ENCODE assay signal across 9 cellular contexts in the genomic region with DNA sequence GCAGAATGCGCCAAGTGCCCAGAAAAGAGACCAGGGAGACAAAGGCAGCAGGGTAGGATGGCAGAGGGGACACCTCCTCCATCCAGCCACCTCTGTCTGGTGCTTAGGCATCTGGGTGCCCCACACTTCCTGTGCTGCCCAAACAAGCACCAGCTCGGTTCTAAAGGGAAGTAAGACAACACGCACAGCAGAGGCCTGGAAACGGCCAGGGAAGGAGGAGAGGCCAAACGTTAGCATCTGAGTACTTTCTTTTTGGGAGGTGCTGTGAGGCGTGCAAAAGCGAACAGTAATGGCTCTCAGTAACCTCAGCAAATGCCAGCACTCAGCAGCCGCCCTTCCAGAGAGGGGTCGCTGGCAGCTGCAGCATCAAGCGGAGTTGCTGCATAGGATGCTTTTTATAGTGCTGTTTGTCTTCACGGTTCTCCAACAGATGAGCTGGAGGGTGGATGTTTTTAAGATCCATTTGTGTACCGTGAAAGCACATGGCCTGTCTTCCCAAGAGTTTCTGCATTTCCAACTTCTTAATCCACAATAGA.
DNase-seq lines count a peak whose midpoint lies in the region; ATAC-seq, FAIRE-seq and TF ChIP-seq lines count a peak whose summit lies in the region.
"Had no signal": no experiment of that assay in that cellular context is flagged by ENCODE, and none has a peak within 500 bp of the region (broad histone marks: within the 10 kb centered on the region; RNA-seq: fewer than 3 reads in every experiment).

No MANE protein-coding gene starts in this region.

- no peak overlapping the region for H3K27ac ChIP-seq in kidney (ENCODE audit: low read depth in 2 of 2, low read length in 2 of 2)

- H3K9ac ChIP-seq in kidney (ENCODE audit: low read length in 2 of 2): no peak overlapping the region

- peak; percentile 30 for DNase-seq in GM19238 (ENCODE audit: insufficient read length, low spot score)
- peak; percentile 90 to 93 for DNase-seq in NOMO-1 (lab: John Stamatoyannopoulos, UW; ENCODE audit: unreplicated experiment in 2 of 2)
- peak; percentile 35 for DNase-seq in fibroblast of the aortic adventitia (ENCODE audit: low read depth)
- no peak for DNase-seq in stimulated activated effector memory CD8-positive, alpha-beta T cell treated with anti-CD3 and anti-CD28 coated beads, Interleukin-12 subunit alpha, Interleukin-12 subunit beta, amount 100 ng/mL, for 72 hours (ENCODE audit: low spot score in 2 of 2)
- DNase-seq in kidney: no peak
- DNase-seq in activated T-cell treated with anti-CD3 and anti-CD28 coated beads for 4 hours: no peak
- no peak for DNase-seq in dermis blood vessel endothelial cell
- DNase-seq in NCI-H526 treated with DMSO at 0.1 percent for 48 hours (lab: John Stamatoyannopoulos, UW): no peak

- H3K27ac Mint-ChIP-seq in stimulated activated effector memory CD8-positive, alpha-beta T cell treated with anti-CD3 and anti-CD28 coated beads, Interleukin-12 subunit alpha, Interleukin-12 subunit beta, amount 100 ng/mL, for 72 hours: no peak overlapping the region
- H3K27ac Mint-ChIP-seq: mesothelial cell of epicardium had no signal

- H3K4me3 ChIP-seq in fibroblast of the aortic adventitia (ENCODE audit: low read depth, low read length) (peak overlapping the region; percentile 25), kidney (ENCODE audit: low read length in 2 of 2) (peak overlapping the region in 1 of 2 donors; percentile 7)

- H3K9me3 Mint-ChIP-seq in stimulated activated effector memory CD8-positive, alpha-beta T cell treated with anti-CD3 and anti-CD28 coated beads, Interleukin-12 subunit alpha, Interleukin-12 subunit beta, amount 100 ng/mL, for 72 hours: no peaks in the 10 kb centered on the region
- H3K9me3 Mint-ChIP-seq: mesothelial cell of epicardium had no signal

- intact Hi-C loops in kidney (cut with DNase I): no loop called here

- H3K4me3 Mint-ChIP-seq in stimulated activated effector memory CD8-positive, alpha-beta T cell treated with anti-CD3 and anti-CD28 coated beads, Interleukin-12 subunit alpha, Interleukin-12 subunit beta, amount 100 ng/mL, for 72 hours: no peak overlapping the region
- H3K4me3 Mint-ChIP-seq: mesothelial cell of epicardium had no signal

- H3K36me3 Mint-ChIP-seq in stimulated activated effector memory CD8-positive, alpha-beta T cell treated with anti-CD3 and anti-CD28 coated beads, Interleukin-12 subunit alpha, Interleukin-12 subunit beta, amount 100 ng/mL, for 72 hours: no peaks in the 10 kb centered on the region
- H3K36me3 Mint-ChIP-seq: mesothelial cell of epicardium had no signal

- H3K9me3 ChIP-seq in kidney (ENCODE audit: control insufficient read depth in 1 of 2, low read length in 2 of 2): no peaks in the 10 kb centered on the region

- no peaks in the 10 kb centered on the region for H3K36me3 ChIP-seq in kidney (ENCODE audit: control insufficient read depth in 1 of 2, insufficient read depth in 2 of 2, low read length in 2 of 2)

- peaks cover 3 to 24% of the 10 kb centered on the region in 2 donors for H3K4me1 ChIP-seq in kidney (ENCODE audit: control insufficient read depth in 1 of 2, insufficient read depth in 1 of 2, low read depth in 1 of 2, low read length in 2 of 2)

- peak; percentile 29 for ATAC-seq in stimulated activated effector memory CD8-positive, alpha-beta T cell treated with anti-CD3 and anti-CD28 coated beads, Interleukin-12 subunit alpha, Interleukin-12 subunit beta, amount 100 ng/mL, for 72 hours

- no peak for FAIRE-seq in kidney (lab: Jason Lieb, UNC)

- TF ChIP-seq CTCF in fibroblast of the aortic adventitia (IDR thresholded peaks at IDR 0.05; ENCODE audit: insufficient read depth, low read length) (no peak), kidney (IDR thresholded peaks at IDR 0.05; ENCODE audit: borderline replicate concordance, extremely low read depth, insufficient read depth) (no peak)

- peaks cover 18% of the 10 kb centered on the region for H3K4me1 Mint-ChIP-seq in stimulated activated effector memory CD8-positive, alpha-beta T cell treated with anti-CD3 and anti-CD28 coated beads, Interleukin-12 subunit alpha, Interleukin-12 subunit beta, amount 100 ng/mL, for 72 hours

Comparison
In these comparisons a context has a peak if more than half of its experiments do, and no peak if none do; other contexts are left out.
1. DNase-seq: peak in GM19238 (single experiment), NOMO-1 (2 of 2) and fibroblast of the aortic adventitia (single experiment); none in stimulated activated effector memory CD8-positive, alpha-beta T cell treated with anti-CD3 and anti-CD28 coated beads, Interleukin-12 subunit alpha, Interleukin-12 subunit beta, amount 100 ng/mL, for 72 hours (0 of 2), kidney (single experiment), activated T-cell treated with anti-CD3 and anti-CD28 coated beads for 4 hours (single experiment), dermis blood vessel endothelial cell (single experiment) and NCI-H526 treated with DMSO at 0.1 percent for 48 hours (single experiment).